ENCODE assay signal across 1 cellular context in the genomic region with DNA sequence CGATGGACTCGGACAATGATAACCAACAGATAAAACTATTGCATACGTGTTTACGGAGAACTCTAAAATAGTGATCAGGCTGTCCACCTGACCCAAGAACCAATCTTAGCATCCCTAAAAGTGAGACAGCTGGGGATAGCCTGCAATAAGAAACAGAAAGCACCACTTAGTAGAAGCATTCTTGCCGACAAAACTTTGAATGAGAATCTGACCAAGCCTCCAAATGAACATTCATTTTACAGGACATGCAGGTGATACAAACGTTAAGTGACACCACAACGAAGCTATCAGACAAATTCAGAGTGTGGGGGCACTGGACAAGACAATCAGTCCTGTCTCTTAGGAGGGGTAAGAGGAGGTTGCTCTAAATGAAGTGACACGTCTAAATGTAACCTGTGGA.
TF ChIP-seq lines count a peak whose summit lies in the region.

No MANE protein-coding gene starts in this region.

TF ChIP-seq in HepG2, 621 proteins besides CTCF, POLR2A, EP300 and RAD21 (continued from another document):
- no peak for TF ChIP-seq ZBTB2 (CRISPR knock-in tag; IDR thresholded peaks at IDR 0.05; ENCODE audit: low read depth)
